Comparison of ENCODE assay signal across 1 cellular context in the genomic region with DNA sequence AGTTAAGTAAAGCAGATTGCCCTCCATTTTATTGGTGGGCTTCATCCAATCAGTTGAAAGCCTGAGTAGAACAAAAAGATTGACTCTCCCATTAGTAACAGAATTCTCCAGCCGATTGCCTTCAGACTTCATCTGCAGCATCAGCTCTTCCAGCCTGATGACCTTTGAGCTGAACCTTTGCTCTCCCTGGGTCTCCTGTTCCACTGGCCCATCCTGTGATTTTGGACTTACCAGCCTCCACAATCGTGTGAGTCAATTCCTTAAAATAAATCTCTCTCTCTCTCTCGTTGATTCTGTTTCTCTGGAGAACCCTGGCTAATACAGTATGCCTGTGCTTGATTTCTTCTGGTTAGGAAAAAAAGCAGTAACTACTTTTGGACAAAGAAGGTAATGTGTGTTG.
A peak's percentile ranks its signal among the peaks of the same experiment; 100 is the strongest.
TF ChIP-seq lines count a peak whose summit lies in the region.

No MANE protein-coding gene starts in this region.

TF ChIP-seq in HepG2, 621 proteins besides CTCF, POLR2A, EP300 and RAD21 (continued from another document):
- TF ChIP-seq, protein P1, sequence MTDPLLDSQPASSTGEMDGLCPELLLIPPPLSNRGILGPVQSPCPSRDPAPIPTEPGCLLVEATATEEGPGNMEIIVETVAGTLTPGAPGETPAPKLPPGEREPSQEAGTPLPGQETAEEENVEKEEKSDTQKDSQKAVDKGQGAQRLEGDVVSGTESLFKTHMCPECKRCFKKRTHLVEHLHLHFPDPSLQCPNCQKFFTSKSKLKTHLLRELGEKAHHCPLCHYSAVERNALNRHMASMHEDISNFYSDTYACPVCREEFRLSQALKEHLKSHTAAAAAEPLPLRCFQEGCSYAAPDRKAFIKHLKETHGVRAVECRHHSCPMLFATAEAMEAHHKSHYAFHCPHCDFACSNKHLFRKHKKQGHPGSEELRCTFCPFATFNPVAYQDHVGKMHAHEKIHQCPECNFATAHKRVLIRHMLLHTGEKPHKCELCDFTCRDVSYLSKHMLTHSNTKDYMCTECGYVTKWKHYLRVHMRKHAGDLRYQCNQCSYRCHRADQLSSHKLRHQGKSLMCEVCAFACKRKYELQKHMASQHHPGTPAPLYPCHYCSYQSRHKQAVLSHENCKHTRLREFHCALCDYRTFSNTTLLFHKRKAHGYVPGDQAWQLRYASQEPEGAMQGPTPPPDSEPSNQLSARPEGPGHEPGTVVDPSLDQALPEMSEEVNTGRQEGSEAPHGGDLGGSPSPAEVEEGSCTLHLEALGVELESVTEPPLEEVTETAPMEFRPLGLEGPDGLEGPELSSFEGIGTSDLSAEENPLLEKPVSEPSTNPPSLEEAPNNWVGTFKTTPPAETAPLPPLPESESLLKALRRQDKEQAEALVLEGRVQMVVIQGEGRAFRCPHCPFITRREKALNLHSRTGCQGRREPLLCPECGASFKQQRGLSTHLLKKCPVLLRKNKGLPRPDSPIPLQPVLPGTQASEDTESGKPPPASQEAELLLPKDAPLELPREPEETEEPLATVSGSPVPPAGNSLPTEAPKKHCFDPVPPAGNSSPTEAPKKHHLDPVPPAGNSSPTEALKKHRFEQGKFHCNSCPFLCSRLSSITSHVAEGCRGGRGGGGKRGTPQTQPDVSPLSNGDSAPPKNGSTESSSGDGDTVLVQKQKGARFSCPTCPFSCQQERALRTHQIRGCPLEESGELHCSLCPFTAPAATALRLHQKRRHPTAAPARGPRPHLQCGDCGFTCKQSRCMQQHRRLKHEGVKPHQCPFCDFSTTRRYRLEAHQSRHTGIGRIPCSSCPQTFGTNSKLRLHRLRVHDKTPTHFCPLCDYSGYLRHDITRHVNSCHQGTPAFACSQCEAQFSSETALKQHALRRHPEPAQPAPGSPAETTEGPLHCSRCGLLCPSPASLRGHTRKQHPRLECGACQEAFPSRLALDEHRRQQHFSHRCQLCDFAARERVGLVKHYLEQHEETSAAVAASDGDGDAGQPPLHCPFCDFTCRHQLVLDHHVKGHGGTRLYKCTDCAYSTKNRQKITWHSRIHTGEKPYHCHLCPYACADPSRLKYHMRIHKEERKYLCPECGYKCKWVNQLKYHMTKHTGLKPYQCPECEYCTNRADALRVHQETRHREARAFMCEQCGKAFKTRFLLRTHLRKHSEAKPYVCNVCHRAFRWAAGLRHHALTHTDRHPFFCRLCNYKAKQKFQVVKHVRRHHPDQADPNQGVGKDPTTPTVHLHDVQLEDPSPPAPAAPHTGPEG (CRISPR knock-in tag; IDR thresholded peaks at IDR 0.05) = no peak
- TF ChIP-seq ZNF564 (CRISPR knock-in tag; IDR thresholded peaks at IDR 0.05) = peak; percentile 98
TF ChIP-seq in HepG2: peak in this region for 1.
